28 cellular contexts compared by ENCODE assay signal in the genomic region with DNA sequence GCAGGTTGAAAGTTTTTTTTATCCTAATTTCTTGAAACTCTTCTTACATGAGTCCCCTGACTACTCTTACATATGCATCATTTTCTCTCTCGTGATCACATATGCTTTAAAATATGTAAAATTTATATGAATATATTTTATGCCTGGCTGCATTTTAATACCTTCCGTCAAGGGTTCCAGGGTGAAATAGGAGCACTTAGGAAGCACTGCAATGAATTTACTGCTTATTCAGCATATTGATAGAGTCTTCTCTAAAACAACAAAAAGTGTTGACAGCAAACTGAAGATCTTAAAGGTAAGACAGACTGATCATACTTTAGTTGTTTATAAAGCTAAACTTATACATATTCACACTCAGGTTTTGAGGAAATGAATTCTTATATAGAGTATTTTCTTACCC.
"Had no signal": no experiment of that assay in that cellular context is flagged by ENCODE, and none has a peak within 500 bp of the region (broad histone marks: within the 10 kb centered on the region; RNA-seq: fewer than 3 reads in every experiment).

No MANE protein-coding gene starts in this region.

- H3K27me3 ChIP-seq: neural progenitor cell, ovary, spleen, suprapubic skin, testis, tibial artery, transverse colon, upper lobe of right lung, uterus had no signal

- H3K9ac ChIP-seq: neural progenitor cell, parathyroid adenoma had no signal

- H3K79me2 ChIP-seq: parathyroid adenoma had no signal

- DNase-seq: natural killer cell; occipital lobe; ovary; posterior cingulate gyrus; psoas muscle; right cardiac atrium; spleen; stimulated activated CD4-positive, alpha-beta T cell treated with anti-CD3 and anti-CD28 coated beads, Interleukin-12 subunit alpha, Interleukin-12 subunit beta, amount 100 ng/mL, for 4 hours; stimulated activated CD4-positive, alpha-beta T cell treated with anti-CD3 and anti-CD28 coated beads, Interleukin-1b, Interleukin-23, amount 100 ng/mL, for 48 hours; stimulated activated CD4-positive, alpha-beta T cell treated with anti-CD3 and anti-CD28 coated beads, Interleukin-4, amount 100 ng/mL, for 1 hour; stimulated activated CD4-positive, alpha-beta T cell treated with anti-CD3 and anti-CD28 coated beads, Interleukin-4, amount 100 ng/mL, for 4 hours; stimulated activated CD8-positive, alpha-beta memory T cell treated with anti-CD3 and anti-CD28 coated beads, Interleukin-4, amount 100 ng/mL, for 48 hours; stimulated activated naive CD4-positive, alpha-beta T cell; stimulated activated naive CD8-positive, alpha-beta T cell treated with anti-CD3 and anti-CD28 coated beads, Interleukin-15, amount 100 ng/mL, for 72 hours; stimulated activated naive CD8-positive, alpha-beta T cell treated with anti-CD3 and anti-CD28 coated beads, Interleukin-15, Interleukin-2, amounts not matched to agents 100 U/mL and 50 U/mL, for 24 hours; substantia nigra; testis; tibial artery; transverse colon; upper lobe of right lung; uterus had no signal

- H2AFZ ChIP-seq: neural progenitor cell, parathyroid adenoma had no signal

- H3K4me3 ChIP-seq: neural progenitor cell, ovary, psoas muscle, skin epidermis, smooth muscle cell, spleen, suprapubic skin, testis, tibial artery, transverse colon, upper lobe of right lung, uterus had no signal

- ATAC-seq: natural killer cell; psoas muscle; right cardiac atrium; sciatic nerve; stimulated activated memory B cell treated with anti-CD40 and anti-IgM and Interleukin-4, amounts not matched to agents 10 μg/mL and 1 μg/mL and 100 μg/mL, for 72 hours; stimulated activated naive CD8-positive, alpha-beta T cell treated with anti-CD3 and anti-CD28 coated beads, Interleukin-15, amount 100 ng/mL, for 72 hours; stimulated activated naive CD8-positive, alpha-beta T cell treated with anti-CD3 and anti-CD28 coated beads, Interleukin-15, Interleukin-2, amounts not matched to agents 100 U/mL and 50 U/mL, for 24 hours; upper lobe of right lung had no signal

- H3K4me2 ChIP-seq: neural progenitor cell, smooth muscle cell had no signal

- H3K4me1 ChIP-seq: neural progenitor cell, parathyroid adenoma, psoas muscle, spleen, suprapubic skin, testis, tibial artery, transverse colon, upper lobe of right lung, uterus had no signal

- H3K9me3 ChIP-seq: ovary, psoas muscle, spleen, suprapubic skin, testis, tibial artery, transverse colon, upper lobe of right lung, uterus had no signal

- H3K27ac ChIP-seq: neural progenitor cell, ovary, parathyroid adenoma, psoas muscle, skin epidermis, spleen, suprapubic skin, testis, tibial artery, transverse colon, upper lobe of right lung, uterus had no signal

- H3K36me3 ChIP-seq: neural progenitor cell, ovary, spleen, suprapubic skin, tibial artery, transverse colon, upper lobe of right lung, uterus had no signal
